Comparison of ENCODE assay signal across 23 cellular contexts in the genomic region with DNA sequence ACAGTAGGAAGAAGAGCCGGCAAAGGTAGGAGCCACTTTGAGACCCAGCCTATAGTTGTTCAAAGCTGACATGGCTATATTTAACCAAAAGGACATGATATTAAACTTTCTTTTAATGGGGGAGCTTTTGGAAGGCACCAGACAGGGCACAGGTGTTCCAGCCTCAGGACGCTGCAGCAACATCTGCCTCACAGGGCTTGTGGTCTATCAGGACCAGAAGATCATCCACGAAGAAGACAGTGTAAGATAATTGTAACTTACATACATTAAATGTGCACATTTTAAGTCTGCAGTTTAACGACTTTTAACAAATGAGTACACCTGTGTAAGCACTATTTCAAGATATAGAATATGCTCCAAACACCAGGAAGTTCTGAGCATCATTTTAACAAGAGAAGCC.
A peak's percentile ranks its signal among the peaks of the same experiment; 100 is the strongest.
DNase-seq lines count a peak whose midpoint lies in the region; ATAC-seq and TF ChIP-seq lines count a peak whose summit lies in the region.
"Had no signal": no experiment of that assay in that cellular context is flagged by ENCODE, and none has a peak within 500 bp of the region (broad histone marks: within the 10 kb centered on the region; RNA-seq: fewer than 3 reads in every experiment).

No MANE protein-coding gene starts in this region.

- TF ChIP-seq CTCF in DND-41 (IDR thresholded peaks at IDR 0.05; ENCODE audit: borderline replicate concordance, extremely low read depth, low read length, poor library complexity, severe bottlenecking) (no peak), nephron (IDR thresholded peaks at IDR 0.05; ENCODE audit: unreplicated experiment in 3 of 3) (no peak)

- no peaks in the 10 kb centered on the region for H3K79me2 ChIP-seq in DND-41 (ENCODE audit: insufficient read depth, low read length)

- H3K36me3 Mint-ChIP-seq in nephron (ENCODE audit: low read depth): no peaks in the 10 kb centered on the region
- H3K36me3 Mint-ChIP-seq: CD14-positive monocyte; CD4-positive, alpha-beta memory T cell; CD4-positive, CD25-positive, alpha-beta regulatory T cell; CD8-positive, alpha-beta memory T cell had no signal

- no peaks in the 10 kb centered on the region for H3K9me3 ChIP-seq in DND-41 (ENCODE audit: insufficient read depth, low read length, severe bottlenecking)
- no peaks in the 10 kb centered on the region for H3K9me3 ChIP-seq in KOPT-K1 (ENCODE audit: insufficient read depth, low read length, poor library complexity, severe bottlenecking)
- H3K9me3 ChIP-seq: BE2C, BLaER1 had no signal

- DNase-seq in DND-41 (peak; percentile 29), H7 (peak; percentile 1), HuH-7 (ENCODE audit: low spot score) (no peak)
- DNase-seq: 8988T; ACHN; BE2C; C1 segment of cervical spinal cord; CD4-positive, alpha-beta memory T cell; CD4-positive, CD25-positive, alpha-beta regulatory T cell; CD8-positive, alpha-beta memory T cell; COR-L47; DMS 273 treated with DMSO at 0.1 percent for 48 hours; DMS153; DMS53; DMS79; GF-D8 had no signal

- peaks cover 3% of the 10 kb centered on the region; the same call in 1 of the 2 replicates for H4K20me1 ChIP-seq in DND-41 (ENCODE audit: insufficient read depth, low read length)
- H4K20me1 ChIP-seq: BLaER1 had no signal

- no peak overlapping the region for H3K4me2 ChIP-seq in DND-41 (ENCODE audit: insufficient read depth, low read length)
- H3K4me2 ChIP-seq: BLaER1 had no signal

- H2AFZ ChIP-seq in DND-41 (ENCODE audit: low read depth, low read length): no peak overlapping the region

- ATAC-seq in DND-41 (ENCODE audit: insufficient read depth, low read depth) (peak; percentile 65; the same call in 1 of the 3 replicates), GM18519 (IDR thresholded peaks at IDR 0.05; ENCODE audit: low FRiP score, unreplicated experiment) (no peak), HG03469 (IDR thresholded peaks at IDR 0.05; ENCODE audit: unreplicated experiment) (no peak), HG03159 (IDR thresholded peaks at IDR 0.05; ENCODE audit: unreplicated experiment) (no peak)

- no peaks in the 10 kb centered on the region for H3K9me3 Mint-ChIP-seq in nephron
- H3K9me3 Mint-ChIP-seq: CD4-positive, alpha-beta memory T cell; CD8-positive, alpha-beta memory T cell had no signal

- H3K4me3 Mint-ChIP-seq in nephron: peak overlapping the region in 1 of 3 experiments; percentile 19
- H3K4me3 Mint-ChIP-seq: CD14-positive monocyte; CD4-positive, alpha-beta memory T cell; CD4-positive, CD25-positive, alpha-beta regulatory T cell; CD8-positive, alpha-beta memory T cell had no signal

- H3K36me3 ChIP-seq in DND-41 (ENCODE audit: insufficient read depth, low read length) (no peaks in the 10 kb centered on the region), H7 (replicated peaks; ENCODE audit: control insufficient read depth, insufficient read depth, low read length) (no peaks in the 10 kb centered on the region), KOPT-K1 (ENCODE audit: insufficient read depth, low read length) (no peaks in the 10 kb centered on the region)
- H3K36me3 ChIP-seq: BE2C, BLaER1 had no signal

- H3K27ac ChIP-seq in DND-41 (ENCODE audit: low read length) (no peak overlapping the region), KOPT-K1 (ENCODE audit: low read depth, low read length, poor library complexity, severe bottlenecking) (peak overlapping the region; percentile 93)
- H3K27ac ChIP-seq: BLaER1 had no signal

- H3K27me3 Mint-ChIP-seq in nephron (ENCODE audit: low read depth): peaks cover 4% of the 10 kb centered on the region
- H3K27me3 Mint-ChIP-seq: CD4-positive, CD25-positive, alpha-beta regulatory T cell had no signal

- H3K9ac ChIP-seq in DND-41 (ENCODE audit: low read depth, low read length): no peak overlapping the region
- H3K9ac ChIP-seq: BLaER1 had no signal

- no peaks in the 10 kb centered on the region for H3K4me1 ChIP-seq in DND-41 (ENCODE audit: insufficient read depth, low read length)
- H3K4me1 ChIP-seq: BLaER1 had no signal

- H3K4me1 Mint-ChIP-seq in nephron: peaks cover 58% of the 10 kb centered on the region
- H3K4me1 Mint-ChIP-seq: CD14-positive monocyte; CD4-positive, alpha-beta memory T cell; CD4-positive, CD25-positive, alpha-beta regulatory T cell; CD8-positive, alpha-beta memory T cell had no signal

- H3K4me3 ChIP-seq in DND-41 (ENCODE audit: low read depth in 1 of 2, low read length in 2 of 2) (no peak overlapping the region), H7 (ENCODE audit: insufficient read depth, low read depth, low read length) (no peak overlapping the region)
- H3K4me3 ChIP-seq: BLaER1 had no signal

- H3K27ac Mint-ChIP-seq in nephron: peak overlapping the region; percentile 97 to 99 (median 98)
- H3K27ac Mint-ChIP-seq: CD14-positive monocyte; CD4-positive, alpha-beta memory T cell; CD4-positive, CD25-positive, alpha-beta regulatory T cell; CD8-positive, alpha-beta memory T cell had no signal

- H3K27me3 ChIP-seq in DND-41 (ENCODE audit: insufficient read depth, low read length, poor library complexity): peaks cover 19% of the 10 kb centered on the region
- H3K27me3 ChIP-seq in H7 (ENCODE audit: control insufficient read depth, insufficient read depth, low read length): no peaks in the 10 kb centered on the region
- H3K27me3 ChIP-seq: BE2C, BLaER1 had no signal
